Comparison of ENCODE assay signal across 9 cellular contexts in the genomic region with DNA sequence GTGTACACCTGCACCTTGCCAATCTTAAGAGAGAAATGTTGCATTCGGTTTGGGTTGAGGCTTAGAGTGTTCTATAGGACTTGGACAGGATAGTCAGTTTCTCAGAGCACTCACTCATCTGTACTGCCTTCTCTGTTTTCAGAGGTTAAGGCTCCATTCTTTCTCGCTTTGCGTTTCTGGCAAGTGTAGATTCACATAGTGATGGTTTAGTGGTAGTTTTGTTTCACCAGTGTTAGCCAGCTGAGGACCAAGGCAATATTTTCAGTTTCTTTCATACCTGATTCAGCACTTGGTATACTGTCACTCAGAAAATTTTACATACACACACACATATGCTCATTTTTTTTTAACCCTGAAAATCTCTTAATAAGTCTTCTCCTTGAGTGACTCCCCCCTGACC. TPM values are rescaled to one million over a fixed set of nuclear protein-coding genes. Genes with fewer than 3 reads are reported as not detected.
DNase-seq lines count a peak whose midpoint lies in the region; ATAC-seq and TF ChIP-seq lines count a peak whose summit lies in the region.
"Had no signal": no experiment of that assay in that cellular context is flagged by ENCODE, and none has a peak within 500 bp of the region (broad histone marks: within the 10 kb centered on the region; RNA-seq: fewer than 3 reads in every experiment).

No MANE protein-coding gene starts in this region.

- peak overlapping the region; percentile 79 for H3K27ac Mint-ChIP-seq in activated CD4-positive, alpha-beta T cell treated with anti-CD3 and anti-CD28 coated beads for 36 hours
- peak overlapping the region; percentile 84 for H3K27ac Mint-ChIP-seq in activated T-helper 1 cell treated with anti-CD3 and anti-CD28 coated beads, Interleukin-12 subunit alpha, Interleukin-12 subunit beta, Interleukin-2, Interleukin-4 antibody, amounts not matched to agents 30 ng/mL and 10 ng/mL and 1 ng/mL, durations not matched to agents 14 hours and 24 hours and 36 hours

- H3K4me3 Mint-ChIP-seq in activated CD4-positive, alpha-beta T cell treated with anti-CD3 and anti-CD28 coated beads for 36 hours: peak overlapping the region; percentile 87
- H3K4me3 Mint-ChIP-seq in activated T-helper 1 cell treated with anti-CD3 and anti-CD28 coated beads, Interleukin-12 subunit alpha, Interleukin-12 subunit beta, Interleukin-2, Interleukin-4 antibody, amounts not matched to agents 30 ng/mL and 10 ng/mL and 1 ng/mL, durations not matched to agents 14 hours and 24 hours and 36 hours: peak overlapping the region; percentile 93

- H3K4me1 ChIP-seq in stomach smooth muscle (ENCODE audit: control insufficient read depth, insufficient read depth, low read length): peaks cover 10% of the 10 kb centered on the region

- no peak overlapping the region for H3K27ac ChIP-seq in stomach smooth muscle (ENCODE audit: low read length)

- no peak for ATAC-seq in activated CD4-positive, alpha-beta T cell treated with anti-CD3 and anti-CD28 coated beads for 36 hours
- no peak for ATAC-seq in GM18519 (IDR thresholded peaks at IDR 0.05; ENCODE audit: low FRiP score, unreplicated experiment)

- TF ChIP-seq CTCF in GM13976 (IDR thresholded peaks at IDR 0.05; ENCODE audit: borderline replicate concordance, control extremely low read depth, extremely low read depth, insufficient read depth, missing control alignments): no peak

- peaks cover 44% of the 10 kb centered on the region for H3K4me1 Mint-ChIP-seq in activated CD4-positive, alpha-beta T cell treated with anti-CD3 and anti-CD28 coated beads for 36 hours
- peaks cover 57% of the 10 kb centered on the region for H3K4me1 Mint-ChIP-seq in activated T-helper 1 cell treated with anti-CD3 and anti-CD28 coated beads, Interleukin-12 subunit alpha, Interleukin-12 subunit beta, Interleukin-2, Interleukin-4 antibody, amounts not matched to agents 30 ng/mL and 10 ng/mL and 1 ng/mL, durations not matched to agents 14 hours and 24 hours and 36 hours (ENCODE audit: low read depth)

- H3K4me3 ChIP-seq in iPS-18c (ENCODE audit: insufficient read depth, low read depth, low read length): peak overlapping the region; percentile 95
- H3K4me3 ChIP-seq in stomach smooth muscle (ENCODE audit: low read length in 2 of 2): peak overlapping the region; percentile 73 to 94

- H3K36me3 Mint-ChIP-seq in activated CD4-positive, alpha-beta T cell treated with anti-CD3 and anti-CD28 coated beads for 36 hours (ENCODE audit: low read depth): peaks cover 18% of the 10 kb centered on the region
- peaks cover 29% of the 10 kb centered on the region for H3K36me3 Mint-ChIP-seq in activated T-helper 1 cell treated with anti-CD3 and anti-CD28 coated beads, Interleukin-12 subunit alpha, Interleukin-12 subunit beta, Interleukin-2, Interleukin-4 antibody, amounts not matched to agents 30 ng/mL and 10 ng/mL and 1 ng/mL, durations not matched to agents 14 hours and 24 hours and 36 hours (ENCODE audit: low read depth)

- H3K9ac ChIP-seq in stomach smooth muscle (ENCODE audit: low read length in 2 of 2): no peak overlapping the region

- no peaks in the 10 kb centered on the region for H3K27me3 ChIP-seq in stomach smooth muscle (ENCODE audit: control insufficient read depth in 1 of 2, insufficient read depth in 2 of 2, low read length in 2 of 2)

- H3K9me3 Mint-ChIP-seq in activated CD4-positive, alpha-beta T cell treated with anti-CD3 and anti-CD28 coated beads for 36 hours (ENCODE audit: low read depth): no peaks in the 10 kb centered on the region
- H3K9me3 Mint-ChIP-seq in activated T-helper 1 cell treated with anti-CD3 and anti-CD28 coated beads, Interleukin-12 subunit alpha, Interleukin-12 subunit beta, Interleukin-2, Interleukin-4 antibody, amounts not matched to agents 30 ng/mL and 10 ng/mL and 1 ng/mL, durations not matched to agents 14 hours and 24 hours and 36 hours: no peaks in the 10 kb centered on the region

- H3K9me3 ChIP-seq in iPS-18c (ENCODE audit: control insufficient read depth, insufficient read depth, low read length): no peaks in the 10 kb centered on the region
- H3K9me3 ChIP-seq in stomach smooth muscle (ENCODE audit: control insufficient read depth in 2 of 2, low read length in 2 of 2): no peaks in the 10 kb centered on the region

- in situ Hi-C loops in GM13976 (cut with MboI; ENCODE audit: low sequenced_read_pairs, unreplicated experiment): no loop called here

- DNase-seq in activated CD4-positive, alpha-beta T cell treated with anti-CD3 and anti-CD28 coated beads for 36 hours: no peak
- no peak for DNase-seq in activated CD4-positive, alpha-beta T cell treated with anti-CD3 and anti-CD28 coated beads, Interleukin-2, amount 50 U/mL, for 48 hours
- no peak for DNase-seq in activated T-helper 1 cell treated with anti-CD3 and anti-CD28 coated beads, Interleukin-12 subunit alpha, Interleukin-12 subunit beta, Interleukin-2, Interleukin-4 antibody, amounts not matched to agents 30 ng/mL and 10 ng/mL and 1 ng/mL, durations not matched to agents 14 hours and 24 hours and 36 hours (ENCODE audit: low spot score)
- no peak for DNase-seq in GM13976 (ENCODE audit: low spot score)
- no peak for DNase-seq in activated CD8-positive, alpha-beta memory T cell treated with anti-CD3 and anti-CD28 coated beads for 24 hours
- DNase-seq: NCI-H1930 had no signal

- intact Hi-C loops in activated CD4-positive, alpha-beta T cell treated with anti-CD3 and anti-CD28 coated beads for 36 hours (cut with DNase I, micrococcal nuclease): loop anchor here (2.0 to 10.0 kb wide), 3 partner anchors 18 to 362 kb away; a partner anchor contains a TSS
- intact Hi-C loops in activated T-helper 1 cell treated with anti-CD3 and anti-CD28 coated beads, Interleukin-12 subunit alpha, Interleukin-12 subunit beta, Interleukin-2, Interleukin-4 antibody, amounts not matched to agents 30 ng/mL and 10 ng/mL and 1 ng/mL, durations not matched to agents 14 hours and 24 hours and 36 hours (cut with micrococcal nuclease): no loop called here

- peaks cover 20 to 29% of the 10 kb centered on the region in 2 donors for H3K36me3 ChIP-seq in stomach smooth muscle (ENCODE audit: control insufficient read depth in 2 of 2, insufficient read depth in 2 of 2, low read length in 2 of 2)

- no peaks in the 10 kb centered on the region for H3K27me3 Mint-ChIP-seq in activated CD4-positive, alpha-beta T cell treated with anti-CD3 and anti-CD28 coated beads for 36 hours
- H3K27me3 Mint-ChIP-seq in activated T-helper 1 cell treated with anti-CD3 and anti-CD28 coated beads, Interleukin-12 subunit alpha, Interleukin-12 subunit beta, Interleukin-2, Interleukin-4 antibody, amounts not matched to agents 30 ng/mL and 10 ng/mL and 1 ng/mL, durations not matched to agents 14 hours and 24 hours and 36 hours (ENCODE audit: insufficient read depth): no peaks in the 10 kb centered on the region

- CTCF ChIA-PET in activated CD4-positive, alpha-beta T cell treated with anti-CD3 and anti-CD28 coated beads for 36 hours (lab: Charles Lee): interaction anchor here (0.7 to 2.5 kb wide), 4 partner anchors 25 to 58 kb away, joined by 3 to 12 read pairs (median 6); a partner anchor contains a TSS

- POLR2A ChIA-PET in activated CD4-positive, alpha-beta T cell treated with anti-CD3 and anti-CD28 coated beads for 36 hours (lab: Charles Lee): interaction anchor here (1.0 kb wide), 1 partner anchor 36 kb away, joined by 3 read pairs; no protein-coding TSS in a partner anchor

RNA-seq across cellular contexts. Expression of a gene that starts 1.3 kb away (rescaled TPM):
- total RNA-seq in activated CD4-positive, alpha-beta T cell treated with anti-CD3 and anti-CD28 coated beads for 36 hours: 10 to 100 TPM; 15.4 to 16.9 TPM
- 20.1 and 20.6 TPM in 2 replicates for total RNA-seq in activated T-helper 1 cell treated with anti-CD3 and anti-CD28 coated beads, Interleukin-12 subunit alpha, Interleukin-12 subunit beta, Interleukin-2, Interleukin-4 antibody, amounts not matched to agents 30 ng/mL and 10 ng/mL and 1 ng/mL, durations not matched to agents 14 hours and 24 hours and 36 hours

RNA-seq across cellular contexts. Expression of a gene that starts 36.9 kb away (rescaled TPM):
- total RNA-seq in activated CD4-positive, alpha-beta T cell treated with anti-CD3 and anti-CD28 coated beads for 36 hours: 1 to 10 TPM; 6.0 to 7.7 TPM
- total RNA-seq in activated T-helper 1 cell treated with anti-CD3 and anti-CD28 coated beads, Interleukin-12 subunit alpha, Interleukin-12 subunit beta, Interleukin-2, Interleukin-4 antibody, amounts not matched to agents 30 ng/mL and 10 ng/mL and 1 ng/mL, durations not matched to agents 14 hours and 24 hours and 36 hours: 6.4 and 7.4 TPM in 2 replicates

RNA-seq across cellular contexts. Expression of a gene that starts 38.5 kb away (rescaled TPM):
- 10 to 100 TPM; 65.5 to 68.8 TPM for total RNA-seq in activated CD4-positive, alpha-beta T cell treated with anti-CD3 and anti-CD28 coated beads for 36 hours
- 85.5 and 90.7 TPM in 2 replicates for total RNA-seq in activated T-helper 1 cell treated with anti-CD3 and anti-CD28 coated beads, Interleukin-12 subunit alpha, Interleukin-12 subunit beta, Interleukin-2, Interleukin-4 antibody, amounts not matched to agents 30 ng/mL and 10 ng/mL and 1 ng/mL, durations not matched to agents 14 hours and 24 hours and 36 hours

RNA-seq across cellular contexts. Expression of a gene that starts 48.2 kb away (rescaled TPM):
- total RNA-seq in activated CD4-positive, alpha-beta T cell treated with anti-CD3 and anti-CD28 coated beads for 36 hours: 100 to 1,000 TPM; 170 to 179 TPM
- 156 and 169 TPM in 2 replicates for total RNA-seq in activated T-helper 1 cell treated with anti-CD3 and anti-CD28 coated beads, Interleukin-12 subunit alpha, Interleukin-12 subunit beta, Interleukin-2, Interleukin-4 antibody, amounts not matched to agents 30 ng/mL and 10 ng/mL and 1 ng/mL, durations not matched to agents 14 hours and 24 hours and 36 hours
